In genomic region chr11:79383874-79384273, GRCh38 we compare ENCODE assay signal across 3 cellular contexts.
TF ChIP-seq lines count a peak whose summit lies in the region.

No MANE protein-coding gene starts in this region.

TF ChIP-seq in SK-N-SH treated with all-trans-retinoic acid at 6 μM for 48 hours, 23 proteins besides CTCF, POLR2A, EP300 and RAD21 (continues in another document):
- TF ChIP-seq ISL1 (CRISPR knock-in tag; IDR thresholded peaks at IDR 0.05) (no peak), GLIS3 (CRISPR knock-in tag; IDR thresholded peaks at IDR 0.05) (no peak), SNAI2 (CRISPR knock-in tag; IDR thresholded peaks at IDR 0.05) (no peak), ESRRG (CRISPR knock-in tag; IDR thresholded peaks at IDR 0.05) (no peak), ZNF70 (CRISPR knock-in tag; IDR thresholded peaks at IDR 0.05) (no peak), ZNF8 (CRISPR knock-in tag; IDR thresholded peaks at IDR 0.05) (no peak), PPARA (CRISPR knock-in tag; IDR thresholded peaks at IDR 0.05; ENCODE audit: borderline replicate concordance) (no peak), TOX (CRISPR knock-in tag; IDR thresholded peaks at IDR 0.05; ENCODE audit: borderline replicate concordance) (no peak), PATZ1 (CRISPR knock-in tag; IDR thresholded peaks at IDR 0.05; ENCODE audit: borderline replicate concordance) (no peak), BACH2 (CRISPR knock-in tag; IDR thresholded peaks at IDR 0.05; ENCODE audit: borderline replicate concordance) (no peak), CSDC2 (CRISPR knock-in tag; IDR thresholded peaks at IDR 0.05) (no peak), OSR1 (CRISPR knock-in tag; IDR thresholded peaks at IDR 0.05) (no peak), ZFP3 (CRISPR knock-in tag; IDR thresholded peaks at IDR 0.05) (no peak), CREB5 (CRISPR knock-in tag; IDR thresholded peaks at IDR 0.05; ENCODE audit: low read depth) (no peak), ARNTL (CRISPR knock-in tag; IDR thresholded peaks at IDR 0.05; ENCODE audit: borderline replicate concordance, low read depth) (no peak), POU6F1 (CRISPR knock-in tag; IDR thresholded peaks at IDR 0.05; ENCODE audit: borderline replicate concordance, low read depth) (no peak)

TF ChIP-seq in SK-N-SH, 30 proteins besides CTCF, POLR2A, EP300 and RAD21:
- no peak for TF ChIP-seq RXRA (IDR thresholded peaks at IDR 0.05; ENCODE audit: borderline replicate concordance, low read depth)
- TF ChIP-seq YY1 (IDR thresholded peaks at IDR 0.05; ENCODE audit: low read depth), result no peak
- TF ChIP-seq FOXJ3 (CRISPR knock-in tag; IDR thresholded peaks at IDR 0.05), result no peak
- TF ChIP-seq POLR2AphosphoS5 (IDR thresholded peaks at IDR 0.05; ENCODE audit: low read depth, low read length), result no peak
- TF ChIP-seq RCOR1 (IDR thresholded peaks at IDR 0.05; ENCODE audit: low read length), result no peak
- no peak for TF ChIP-seq ELF1 (IDR thresholded peaks at IDR 0.05)
- no peak for TF ChIP-seq SIN3A (IDR thresholded peaks at IDR 0.05; ENCODE audit: borderline replicate concordance, low read depth, low read length)
- no peak for TF ChIP-seq EZH2phosphoT487 (IDR thresholded peaks at IDR 0.05; ENCODE audit: borderline replicate concordance, low read depth)
- TF ChIP-seq NRF1 (IDR thresholded peaks at IDR 0.05; ENCODE audit: low read depth, low read length), result no peak
- TF ChIP-seq USF2 (IDR thresholded peaks at IDR 0.05; ENCODE audit: borderline replicate concordance, low read depth, low read length), result no peak
- TF ChIP-seq MXI1 (IDR thresholded peaks at IDR 0.05; ENCODE audit: low read depth, low read length), result no peak
- no peak for TF ChIP-seq JUND (IDR thresholded peaks at IDR 0.05)
- TF ChIP-seq TAF1 (IDR thresholded peaks at IDR 0.05; ENCODE audit: borderline replicate concordance, low read depth, low read length), result no peak
- no peak for TF ChIP-seq SMC3 (IDR thresholded peaks at IDR 0.05; ENCODE audit: low read depth, low read length)
- TF ChIP-seq TCF12 (IDR thresholded peaks at IDR 0.05), result no peak
- no peak for TF ChIP-seq FOXM1 (IDR thresholded peaks at IDR 0.05; ENCODE audit: low read depth)

TF ChIP-seq in H1, 55 proteins besides CTCF, POLR2A, EP300 and RAD21:
- TF ChIP-seq SAP30 (IDR thresholded peaks at IDR 0.05; ENCODE audit: insufficient read depth, insufficient replicate concordance, low read length), result no peak
- no peak for TF ChIP-seq BRCA1 (IDR thresholded peaks at IDR 0.05; ENCODE audit: low read depth, low read length)
- no peak for TF ChIP-seq CREB1 (IDR thresholded peaks at IDR 0.05)
- TF ChIP-seq SIRT6 (IDR thresholded peaks at IDR 0.05; ENCODE audit: low read length), result no peak
- no peak for TF ChIP-seq CBX8 (IDR thresholded peaks at IDR 0.05; ENCODE audit: borderline replicate concordance, low read depth, low read length)
- no peak for TF ChIP-seq SUZ12 (IDR thresholded peaks at IDR 0.05; ENCODE audit: low read length)
- no peak for TF ChIP-seq TEAD4 (IDR thresholded peaks at IDR 0.05; ENCODE audit: low read depth, low read length)
- no peak for TF ChIP-seq E2F6 (IDR thresholded peaks at IDR 0.05)
- TF ChIP-seq CHD1 (IDR thresholded peaks at IDR 0.05; ENCODE audit: low read depth, low read length), result no peak
TF ChIP-seq in H1: peak in this region for 0.
